8 cellular contexts compared by ENCODE assay signal in genomic region chr12:12611512-12612306, GRCh38. TPM values are rescaled to one million over a fixed set of nuclear protein-coding genes. Genes with fewer than 3 reads are reported as not detected.
DNase-seq lines count a peak whose midpoint lies in the region; ATAC-seq and TF ChIP-seq lines count a peak whose summit lies in the region.

TSS of gene CREBL2 (plus strand) at chr12:12611876. CDS start at chr12:12612173, 297 bp downstream.

- H3K4me1 ChIP-seq in GM23248 (ENCODE audit: insufficient read depth) = peaks cover 25% of the 10 kb centered on the region
- peaks cover 7% of the 10 kb centered on the region for H3K4me1 ChIP-seq in RWPE2 (ENCODE audit: insufficient read depth, poor library complexity, severe bottlenecking)

- peak within 1 kb of the TSS; percentile 81 for H3K4me3 ChIP-seq in GM23248
- H3K4me3 ChIP-seq in RWPE2 (ENCODE audit: severe bottlenecking) = peak within 1 kb of the TSS; percentile 68
- peak within 1 kb of the TSS; percentile 79 for H3K4me3 ChIP-seq in fibroblast of pulmonary artery (replicated peaks; ENCODE audit: low read depth, low read length)

- peak within 1 kb of the TSS; percentile 94 for H3K4me3 Mint-ChIP-seq in natural killer cell treated with Interleukin-12 subunit alpha and Interleukin-12 subunit beta and Interleukin-15 and Interleukin-18, amount 100 ng/mL, for 72 hours

- H3F3A ChIP-seq in GM23248 (ENCODE audit: insufficient read depth) = peaks cover 15% of the 10 kb centered on the region

- peaks cover 24 to 41% of the 10 kb centered on the region in 2 donors for H3K4me1 Mint-ChIP-seq in natural killer cell treated with Interleukin-12 subunit alpha and Interleukin-12 subunit beta and Interleukin-15 and Interleukin-18, amount 100 ng/mL, for 72 hours (ENCODE audit: low read depth in 2 of 2)

- no peaks in the 10 kb centered on the region for H3K27me3 Mint-ChIP-seq in natural killer cell treated with Interleukin-12 subunit alpha and Interleukin-12 subunit beta and Interleukin-15 and Interleukin-18, amount 100 ng/mL, for 72 hours

- H3K27me3 ChIP-seq in GM23248 (replicated peaks; ENCODE audit: insufficient read depth) (no peaks in the 10 kb centered on the region), RWPE2 (ENCODE audit: insufficient read depth, poor library complexity, severe bottlenecking) (no peaks in the 10 kb centered on the region)

- peak within 1 kb of the TSS; percentile 94 to 95 for H3K27ac Mint-ChIP-seq in natural killer cell treated with Interleukin-12 subunit alpha and Interleukin-12 subunit beta and Interleukin-15 and Interleukin-18, amount 100 ng/mL, for 72 hours

- peak; percentile 85 for ATAC-seq in RWPE2 (ENCODE audit: low read depth)
- ATAC-seq in natural killer cell treated with Interleukin-12 subunit alpha and Interleukin-12 subunit beta and Interleukin-15 and Interleukin-18, amount 100 ng/mL, for 72 hours = peak; percentile 93 to 94
- peak; percentile 86 for ATAC-seq in stimulated activated naive CD8-positive, alpha-beta T cell treated with anti-CD3 and anti-CD28 coated beads, Interleukin-15, Interleukin-2, amounts not matched to agents 100 U/mL and 50 U/mL, for 24 hours

- no peaks in the 10 kb centered on the region for H4K20me1 ChIP-seq in GM23248 (ENCODE audit: insufficient read depth)

- H3K36me3 Mint-ChIP-seq in natural killer cell treated with Interleukin-12 subunit alpha and Interleukin-12 subunit beta and Interleukin-15 and Interleukin-18, amount 100 ng/mL, for 72 hours = no peaks in the 10 kb centered on the region

- WGBS in GM23248 (ENCODE audit: low coverage in 1 of 2, low lambda C conversion rate in 2 of 2, missing lambda C conversion rate in 2 of 2), 2 experiments = 1 to 2% methylated on average over 50 to 51 of the region's 51 CpGs

- DNase-seq in Daoy (ENCODE audit: low read depth) (peak; percentile 87), GM23248 (peak; percentile 96), LHCN-M2 (ENCODE audit: low read depth) (peak; percentile 97), RWPE2 (ENCODE audit: low spot score) (peak; percentile 61), fibroblast of pulmonary artery (ENCODE audit: low read depth) (peak; percentile 99)
- peak; percentile 78 for DNase-seq in activated effector memory CD4-positive, alpha-beta T cell treated with Interleukin-2 at 50 U/mL for 16 hours
- DNase-seq in natural killer cell treated with Interleukin-12 subunit alpha and Interleukin-12 subunit beta and Interleukin-15 and Interleukin-18, amount 100 ng/mL, for 72 hours (ENCODE audit: low spot score) = peak; percentile 91
- DNase-seq in stimulated activated naive CD8-positive, alpha-beta T cell treated with anti-CD3 and anti-CD28 coated beads, Interleukin-15, Interleukin-2, amounts not matched to agents 100 U/mL and 50 U/mL, for 24 hours = peak; percentile 85

- peak within 1 kb of the TSS; percentile 92 for H3K9ac ChIP-seq in GM23248

- peak within 1 kb of the TSS; percentile 91 for H2AFZ ChIP-seq in GM23248

- in situ Hi-C loops in GM23248 (cut with MboI) = no loop called here

- no peak for TF ChIP-seq CTCF in RWPE2 (IDR thresholded peaks at IDR 0.05; ENCODE audit: poor library complexity, severe bottlenecking)
- no peak for TF ChIP-seq CTCF in fibroblast of pulmonary artery (IDR thresholded peaks at IDR 0.05; ENCODE audit: low read length, missing control alignments)

- H3K9me3 Mint-ChIP-seq in natural killer cell treated with Interleukin-12 subunit alpha and Interleukin-12 subunit beta and Interleukin-15 and Interleukin-18, amount 100 ng/mL, for 72 hours = no peaks in the 10 kb centered on the region

- H3K79me2 ChIP-seq in GM23248 (ENCODE audit: insufficient read depth) = peaks cover 39% of the 10 kb centered on the region

- H3K27ac ChIP-seq in GM23248 (peak within 1 kb of the TSS; percentile 96), RWPE2 (ENCODE audit: poor library complexity, severe bottlenecking) (peak within 1 kb of the TSS; percentile 61)

- peak within 1 kb of the TSS; percentile 84 for H3K4me2 ChIP-seq in GM23248 (ENCODE audit: unreplicated experiment)

- no peaks in the 10 kb centered on the region; the same call in 1 of the 2 replicates for H3K9me2 ChIP-seq in GM23248 (ENCODE audit: insufficient read depth)

- H3K36me3 ChIP-seq in GM23248 (ENCODE audit: low read depth) (no peaks in the 10 kb centered on the region), RWPE2 (ENCODE audit: low read depth) (no peaks in the 10 kb centered on the region)

- H3K9me3 ChIP-seq in GM23248 (ENCODE audit: low read depth) (no peaks in the 10 kb centered on the region), RWPE2 (ENCODE audit: severe bottlenecking) (no peaks in the 10 kb centered on the region)

RNA-seq across cellular contexts. Expression of gene CREBL2, which starts in this region (rescaled TPM):
- 7.7 and 8.2 TPM in 2 replicates for total RNA-seq in Daoy (2014; rRNA removed; shearing (Covaris generic))
- 38.4 and 41.4 TPM in 2 replicates for total RNA-seq in GM23248 (2014; rRNA removed; shearing (Covaris generic))
- polyA plus RNA-seq in GM23248 (2016; fragmentation: Nextera tagmentation; extraction: Ambion mirVana) = 23.4 and 25.4 TPM in 2 replicates
- total RNA-seq in LHCN-M2 (2014; rRNA removed) = 27.3 and 33.7 TPM in 2 replicates
- polyA plus RNA-seq in LHCN-M2 (2012) = 13.7 TPM
- total RNA-seq in natural killer cell treated with Interleukin-12 subunit alpha and Interleukin-12 subunit beta and Interleukin-15 and Interleukin-18, amount 100 ng/mL, for 72 hours = 10 to 100 TPM; 15.5 to 15.9 TPM

Comparison
In these comparisons a context has a peak if more than half of its experiments do, and no peak if none do; other contexts are left out.
1. Peak in every context shown above with its lines: DNase-seq, ATAC-seq, H3K4me3 ChIP-seq and H3K27ac ChIP-seq.